In genomic region chr1:149899460-149900284, GRCh38 we compare ENCODE assay signal across 8 cellular contexts. TPM values are rescaled to one million over a fixed set of nuclear protein-coding genes. Genes with fewer than 3 reads are reported as not detected.
DNase-seq lines count a peak whose midpoint lies in the region; ATAC-seq and TF ChIP-seq lines count a peak whose summit lies in the region.

Gene BOLA1 (plus strand): TSS chr1:149899568. CDS start chr1:149900060, 492 bp downstream.

- DNase-seq in BJ (ENCODE audit: low read depth) (peak; percentile 53), NCI-H82 (lab: John Stamatoyannopoulos, UW) (peak; percentile 96), lower lobe of right lung (peak; percentile 96)
- peak; percentile 39 to 69 for DNase-seq in activated CD8-positive, alpha-beta memory T cell treated with anti-CD3 and anti-CD28 coated beads for 1 hour (ENCODE audit: extremely low read depth in 1 of 2, low read depth in 1 of 2)
- DNase-seq in effector CD4-positive, alpha-beta T cell = peak; percentile 78
- peak; percentile 65 to 81 (median 71) for DNase-seq in stimulated activated CD4-positive, alpha-beta T cell treated with anti-CD3 and anti-CD28 coated beads, TNF-alpha, amount 100 ng/mL, for 24 hours (ENCODE audit: low read depth in 3 of 3)

- H3K27ac ChIP-seq in lower lobe of right lung = peak within 1 kb of the TSS; percentile 85

- no peaks in the 10 kb centered on the region for H3K9me3 ChIP-seq in lower lobe of right lung

- H3K4me3 ChIP-seq in BJ (ENCODE audit: low read depth, low read length) (peak within 1 kb of the TSS; percentile 50), lower lobe of right lung (peak within 1 kb of the TSS; percentile 73)

- intact Hi-C loops in lower lobe of right lung (cut with DNase I) = no loop called here

- H3K4me1 ChIP-seq in lower lobe of right lung = peaks cover 10% of the 10 kb centered on the region

- peak; percentile 86 for ATAC-seq in GM19351 (IDR thresholded peaks at IDR 0.05; ENCODE audit: unreplicated experiment)
- ATAC-seq in HG03565 (IDR thresholded peaks at IDR 0.05; ENCODE audit: unreplicated experiment) = peak; percentile 95
- peak; percentile 99 to 100 for ATAC-seq in lower lobe of right lung

- TF ChIP-seq CTCF in BJ (IDR thresholded peaks at IDR 0.05; ENCODE audit: insufficient read depth, low read depth, low read length) (no peak), lower lobe of right lung (IDR thresholded peaks at IDR 0.05) (no peak)

- H3K27me3 ChIP-seq in BJ (ENCODE audit: control insufficient read depth, insufficient read depth, low read length) = no peaks in the 10 kb centered on the region
- no peaks in the 10 kb centered on the region for H3K27me3 ChIP-seq in lower lobe of right lung (ENCODE audit: low read depth)

- peaks cover 1% of the 10 kb centered on the region; the same call in 1 of the 2 replicates for H3K36me3 ChIP-seq in BJ (ENCODE audit: control insufficient read depth, insufficient read depth, low read length)
- H3K36me3 ChIP-seq in lower lobe of right lung = no peaks in the 10 kb centered on the region

- POLR2A ChIA-PET in BJ (lab: Charles Lee) = interaction anchor here (2.0 kb wide), 1 partner anchor 13 kb away, joined by 16 read pairs; a partner anchor contains a TSS

- CTCF ChIA-PET in BJ (lab: Yijun Ruan, JAX) = interaction anchor here (0.8 kb wide), 1 partner anchor 12 kb away, joined by 5 read pairs; a partner anchor contains a TSS

RNA-seq across cellular contexts. Expression of gene BOLA1, which starts in this region (rescaled TPM):
- 15.1 and 21.0 TPM in 2 replicates for polyA plus RNA-seq in BJ (2011; rRNA removed)
- 1.5 and 1.6 TPM in 2 replicates for polyA minus RNA-seq in BJ (2011; rRNA and poly(A)+ RNA removed)
- 11.5 TPM for total RNA-seq in lower lobe of right lung

Comparison
In these comparisons a context has a peak if more than half of its experiments do, and no peak if none do; other contexts are left out.
1. Peak in every context shown above with its lines: DNase-seq, ATAC-seq, H3K4me3 ChIP-seq and H3K27ac ChIP-seq.